In genomic region chr10:71812913-71813590, GRCh38 we compare ENCODE assay signal across 15 cellular contexts. TPM values are rescaled to one million over a fixed set of nuclear protein-coding genes. Genes with fewer than 3 reads are reported as not detected.
A peak's percentile ranks its signal among the peaks of the same experiment; 100 is the strongest.
DNase-seq lines count a peak whose midpoint lies in the region; TF ChIP-seq lines count a peak whose summit lies in the region.
"Had no signal": no experiment of that assay in that cellular context is flagged by ENCODE, and none has a peak within 500 bp of the region (broad histone marks: within the 10 kb centered on the region; RNA-seq: fewer than 3 reads in every experiment).

No MANE protein-coding gene starts in this region.

- H3K4me1 Mint-ChIP-seq in CD14-positive monocyte, result peaks cover 64% of the 10 kb centered on the region
- H3K4me1 Mint-ChIP-seq in glutamatergic neuron (ENCODE audit: low read depth, unreplicated experiment), result peaks cover 7% of the 10 kb centered on the region

- 55 to 74% methylated on average over 9 to 10 of the region's 11 CpGs for WGBS in testis, 2 donors

- H4K20me1 ChIP-seq in osteoblast (ENCODE audit: insufficient read depth, low read length), result peaks cover 24% of the 10 kb centered on the region

- TF ChIP-seq RAD21 in Ishikawa (IDR thresholded peaks at IDR 0.05; ENCODE audit: low read depth), result no peak

- TF ChIP-seq POLR2A in testis (IDR thresholded peaks at IDR 0.05), result no peak

- H3K36me3 Mint-ChIP-seq in CD14-positive monocyte (peaks cover 76 to 79% of the 10 kb centered on the region in 2 donors), glutamatergic neuron (ENCODE audit: unreplicated experiment) (peaks cover 3% of the 10 kb centered on the region)
- H3K36me3 Mint-ChIP-seq: activated naive CD4-positive, alpha-beta T cell treated with anti-CD3 and anti-CD28 coated beads, Interleukin-2, amount 50 U/mL, for 72 hours had no signal

- TF ChIP-seq EP300 in Ishikawa (IDR thresholded peaks at IDR 0.05; ENCODE audit: borderline replicate concordance), result no peak

- H3K4me3 ChIP-seq in osteoblast (ENCODE audit: insufficient read depth, low read length), result no peak overlapping the region
- H3K4me3 ChIP-seq in testis, result no peak overlapping the region
- H3K4me3 ChIP-seq: sigmoid colon had no signal

- no peak overlapping the region for H3K4me2 ChIP-seq in osteoblast (ENCODE audit: insufficient read depth, low read length)

- TF ChIP-seq CTCF in CD14-positive monocyte (IDR thresholded peaks at IDR 0.05), result no peak
- no peak for TF ChIP-seq CTCF in glutamatergic neuron (IDR thresholded peaks at IDR 0.05; ENCODE audit: partially characterized antibody, unreplicated experiment)
- no peak for TF ChIP-seq CTCF in osteoblast (IDR thresholded peaks at IDR 0.05; ENCODE audit: extremely low read depth, low read depth, low read length)
- no peak for TF ChIP-seq CTCF in testis (IDR thresholded peaks at IDR 0.05)

- H3K4me3 Mint-ChIP-seq in CD14-positive monocyte (no peak overlapping the region), glutamatergic neuron (ENCODE audit: unreplicated experiment) (peak overlapping the region; percentile 61)
- H3K4me3 Mint-ChIP-seq: CD4-positive, CD25-positive, alpha-beta regulatory T cell had no signal

- H3K27ac ChIP-seq in osteoblast (ENCODE audit: low read depth, low read length) (no peak overlapping the region), testis (no peak overlapping the region)
- H3K27ac ChIP-seq: sigmoid colon had no signal

- intact Hi-C loops in CD14-positive monocyte (cut with micrococcal nuclease) (loop anchor here (5.0 to 10.0 kb wide), 2 partner anchors 86 to 498 kb away; partner anchors contain the start of gene SLC29A3 (in 1 of the 2)), testis (cut with DNase I; ENCODE audit: low total_unique reads) (loop anchor here (10.0 kb wide), 1 partner anchor 418 kb away; the partner anchor contains the start of gene CDH23)

- H3K4me1 ChIP-seq in osteoblast (ENCODE audit: insufficient read depth, low read length), result no peaks in the 10 kb centered on the region
- H3K4me1 ChIP-seq in testis, result peaks cover 5% of the 10 kb centered on the region

- no peak overlapping the region for H2AFZ ChIP-seq in osteoblast (ENCODE audit: low read length)

- DNase-seq in CD14-positive monocyte (ENCODE audit: low spot score) (no peak), glutamatergic neuron (peak; percentile 44), osteoblast (ENCODE audit: insufficient read length, low spot score, missing footprints) (peak; percentile 81), testis (no peak), DMS114 treated with DMSO at 0.1 percent for 48 hours (lab: John Stamatoyannopoulos, UW; ENCODE audit: unreplicated experiment) (no peak)
- DNase-seq in stimulated activated CD4-positive, alpha-beta T cell treated with anti-CD3 and anti-CD28 coated beads, Interleukin-4, amount 100 ng/mL, for 24 hours, result no peak
- DNase-seq: CD4-positive, CD25-positive, alpha-beta regulatory T cell; effector CD4-positive, alpha-beta T cell; foreskin melanocyte; NCI-H1694; NCI-H524 treated with DMSO at 0.1 percent for 48 hours; occipital lobe; sigmoid colon had no signal

- H3K79me2 ChIP-seq in osteoblast (ENCODE audit: insufficient read depth, low read length), result no peaks in the 10 kb centered on the region

- H3K9me3 Mint-ChIP-seq in CD14-positive monocyte (no peaks in the 10 kb centered on the region), glutamatergic neuron (ENCODE audit: unreplicated experiment) (peaks cover 12% of the 10 kb centered on the region)
- H3K9me3 Mint-ChIP-seq: activated naive CD4-positive, alpha-beta T cell treated with anti-CD3 and anti-CD28 coated beads, Interleukin-2, amount 50 U/mL, for 72 hours; CD4-positive, CD25-positive, alpha-beta regulatory T cell had no signal

- peaks cover 27% of the 10 kb centered on the region for H3K36me3 ChIP-seq in osteoblast (ENCODE audit: insufficient read depth, low read length)
- H3K36me3 ChIP-seq in testis (ENCODE audit: low read depth, missing control alignments), result no peaks in the 10 kb centered on the region

- H3K9me3 ChIP-seq in osteoblast (ENCODE audit: low read depth, low read length) (no peaks in the 10 kb centered on the region), testis (no peaks in the 10 kb centered on the region)
- H3K9me3 ChIP-seq: sigmoid colon had no signal

- H3K27me3 Mint-ChIP-seq in CD14-positive monocyte (ENCODE audit: low read depth in 3 of 3) (peaks cover 0 to 4% (median 0%) of the 10 kb centered on the region in 3 donors), glutamatergic neuron (ENCODE audit: unreplicated experiment) (peaks cover 24% of the 10 kb centered on the region)
- H3K27me3 Mint-ChIP-seq: CD4-positive, CD25-positive, alpha-beta regulatory T cell had no signal

- H3K27me3 ChIP-seq in osteoblast (ENCODE audit: insufficient read depth, low read length) (no peaks in the 10 kb centered on the region), testis (no peaks in the 10 kb centered on the region)

- H3K27ac Mint-ChIP-seq in CD14-positive monocyte, result peak overlapping the region; percentile 31 to 82 (median 63)
- H3K27ac Mint-ChIP-seq in glutamatergic neuron (ENCODE audit: unreplicated experiment), result peak overlapping the region; percentile 72

TF ChIP-seq in Ishikawa, 13 proteins besides CTCF, POLR2A, EP300 and RAD21:
- 0 out of 2 replicates have a peak, but pooled peaks have one; percentile 24 for TF ChIP-seq ZBTB7A (IDR thresholded peaks at IDR 0.05; ENCODE audit: low read depth)
- TF ChIP-seq MAX (IDR thresholded peaks at IDR 0.05), result no peak
- TF ChIP-seq TAF1 (IDR thresholded peaks at IDR 0.05; ENCODE audit: low read depth), result no peak
- no peak for TF ChIP-seq CEBPB (IDR thresholded peaks at IDR 0.05)
- no peak for TF ChIP-seq NFIC (IDR thresholded peaks at IDR 0.05)
- TF ChIP-seq TEAD4 (IDR thresholded peaks at IDR 0.05), result no peak
- no peak for TF ChIP-seq REST (IDR thresholded peaks at IDR 0.05; ENCODE audit: low read depth)
- no peak for TF ChIP-seq USF1 (IDR thresholded peaks at IDR 0.05)

RNA-seq across cellular contexts. Expression of gene PSAP, which starts 38.0 kb away (rescaled TPM):
- 1,000 to 10,000 TPM; 7,346 to 8,673 TPM for polyA plus RNA-seq in CD14-positive monocyte
- 737 TPM for total RNA-seq in glutamatergic neuron (ENCODE audit: unreplicated experiment)
- 1,248 and 1,391 TPM in 2 replicates for total RNA-seq in osteoblast
- total RNA-seq in testis, result 1,000 to 10,000 TPM; 1,011 to 1,399 TPM
- 1,346 TPM for polyA plus RNA-seq in testis (ENCODE audit: insufficient read depth, low read depth, low replicate concordance)

RNA-seq across cellular contexts. Expression of gene VSIR, which starts 39.7 kb away (rescaled TPM):
- polyA plus RNA-seq in CD14-positive monocyte (1,000 to 10,000 TPM in 1 of 2 donors, 100 to 1,000 TPM in 1; 801 to 1,133 TPM), testis (ENCODE audit: insufficient read depth, low read depth, low replicate concordance) (54.4 TPM)
- total RNA-seq in glutamatergic neuron (ENCODE audit: unreplicated experiment) (0.29 TPM), osteoblast (69.5 and 75.3 TPM in 2 replicates), testis (10 to 100 TPM; 26.1 to 54.6 TPM)

Comparison
In these comparisons a context has a peak if more than half of its experiments do, and no peak if none do; other contexts are left out.
1. DNase-seq: peak in glutamatergic neuron (single experiment) and osteoblast (single experiment); none in CD14-positive monocyte (single experiment), stimulated activated CD4-positive, alpha-beta T cell treated with anti-CD3 and anti-CD28 coated beads, Interleukin-4, amount 100 ng/mL, for 24 hours (single experiment), testis (single experiment) and DMS114 treated with DMSO at 0.1 percent for 48 hours (single experiment).
2. RNA of gene VSIR, which starts 39.7 kb away (total RNA-seq): 69.5 to 75.3 TPM in osteoblast and 26.1 to 54.6 TPM in testis; 0.29 TPM in glutamatergic neuron (single experiment); every median in the first group is over 10 times any median in the second.